In genomic region chr11:75816561-75817239, GRCh38 we compare ENCODE assay signal across 2 cellular contexts.
TF ChIP-seq lines count a peak whose summit lies in the region.

No MANE protein-coding gene starts in this region.

TF ChIP-seq in A549, 52 proteins besides CTCF, POLR2A, EP300 and RAD21 (continued from another document):
- TF ChIP-seq ZFP36 (IDR thresholded peaks at IDR 0.05; ENCODE audit: borderline replicate concordance, partially characterized antibody): no peak
- TF ChIP-seq KDM5A (IDR thresholded peaks at IDR 0.05): no peak
- no peak for TF ChIP-seq GATA3 (IDR thresholded peaks at IDR 0.05; ENCODE audit: borderline replicate concordance)
- no peak for TF ChIP-seq NFE2L2 (conservative IDR thresholded peaks at IDR 0.05; ENCODE audit: low read length)
- TF ChIP-seq SMC3 (IDR thresholded peaks at IDR 0.05): no peak
- no peak for TF ChIP-seq ZSCAN20 (CRISPR knock-in tag; IDR thresholded peaks at IDR 0.05)
- TF ChIP-seq PBX3 (IDR thresholded peaks at IDR 0.05): no peak
- no peak for TF ChIP-seq CEBPB (IDR thresholded peaks at IDR 0.05)
- TF ChIP-seq RNF2 (IDR thresholded peaks at IDR 0.05; ENCODE audit: borderline replicate concordance, low read depth): no peak
- TF ChIP-seq RARB (CRISPR knock-in tag; IDR thresholded peaks at IDR 0.05): no peak
TF ChIP-seq in A549: peak in this region for 0.

TF ChIP-seq in HCT116, 20 proteins besides CTCF, POLR2A, EP300 and RAD21 (continued from another document):
- TF ChIP-seq ZBTB33 (IDR thresholded peaks at IDR 0.05; ENCODE audit: extremely low read depth, insufficient replicate concordance, low read length) (no peak), ZNF274 (IDR thresholded peaks at IDR 0.05; ENCODE audit: low read depth, low read length) (no peak), POLR2AphosphoS5 (IDR thresholded peaks at IDR 0.05; ENCODE audit: low read depth, low read length) (no peak), YY1 (IDR thresholded peaks at IDR 0.05; ENCODE audit: extremely low read depth, insufficient replicate concordance, low read depth, low read length) (no peak), ELF1 (IDR thresholded peaks at IDR 0.05; ENCODE audit: borderline replicate concordance, low read depth) (no peak), CBX3 (IDR thresholded peaks at IDR 0.05; ENCODE audit: low read depth) (no peak), SIN3A (IDR thresholded peaks at IDR 0.05; ENCODE audit: low read depth) (no peak), REST (IDR thresholded peaks at IDR 0.05; ENCODE audit: low read depth) (no peak), CEBPB (IDR thresholded peaks at IDR 0.05; ENCODE audit: low read depth) (no peak), EZH2 (IDR thresholded peaks at IDR 0.05) (no peak), ATF3 (IDR thresholded peaks at IDR 0.05) (no peak)
